8 cellular contexts compared by ENCODE assay signal in the genomic region with DNA sequence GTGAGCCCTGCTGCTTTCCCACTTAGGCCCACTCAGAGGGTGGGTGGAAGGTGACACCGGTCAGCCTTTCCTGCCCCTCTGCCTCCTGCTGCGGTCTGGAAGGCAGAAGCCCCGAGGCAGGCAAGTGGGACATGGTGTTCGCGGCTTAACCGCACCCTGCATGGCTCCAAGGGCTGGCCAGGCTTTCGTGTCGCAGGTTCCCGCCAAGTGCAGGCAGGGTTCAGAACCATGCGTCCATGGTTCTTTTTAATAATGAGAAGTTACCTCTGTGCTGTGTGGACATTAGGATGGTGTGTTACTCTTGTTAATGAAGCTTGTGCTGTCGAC. TPM values are rescaled to one million over a fixed set of nuclear protein-coding genes. Genes with fewer than 3 reads are reported as not detected.
A peak's percentile ranks its signal among the peaks of the same experiment; 100 is the strongest.
DNase-seq lines count a peak whose midpoint lies in the region; ATAC-seq, FAIRE-seq and TF ChIP-seq lines count a peak whose summit lies in the region.

No MANE protein-coding gene starts in this region.

- H3K36me3 Mint-ChIP-seq in chondrocyte (ENCODE audit: low read depth) (no peaks in the 10 kb centered on the region), natural killer cell (no peaks in the 10 kb centered on the region)

- H3K4me1 Mint-ChIP-seq in chondrocyte (ENCODE audit: low read depth) (peaks cover 25% of the 10 kb centered on the region), natural killer cell (peaks cover 9% of the 10 kb centered on the region in 2 donors)

- peaks cover 38% of the 10 kb centered on the region for H3K27me3 ChIP-seq in HUES48 (ENCODE audit: control insufficient read depth, insufficient read depth, low read length)

- no peak for TF ChIP-seq POLR2A in H54 (IDR thresholded peaks at IDR 0.05; ENCODE audit: low read depth, low read length)

- peak overlapping the region; percentile 68 for H3K9ac ChIP-seq in HUES48 (ENCODE audit: low read depth, low read length)

- no peak for FAIRE-seq in H54 (lab: Jason Lieb, UNC)

- ATAC-seq in GM19023 (IDR thresholded peaks at IDR 0.05; ENCODE audit: unreplicated experiment) (peak; percentile 25), natural killer cell (peak in 1 of 3 donors; percentile 53), GM19455 (IDR thresholded peaks at IDR 0.05; ENCODE audit: unreplicated experiment) (no peak), sciatic nerve (no peak), HG03108 (IDR thresholded peaks at IDR 0.05; ENCODE audit: unreplicated experiment) (no peak)

- peak overlapping the region; percentile 77 for H3K27ac Mint-ChIP-seq in chondrocyte (ENCODE audit: unreplicated experiment)
- no peak overlapping the region for H3K27ac Mint-ChIP-seq in natural killer cell

- TF ChIP-seq CTCF in chondrocyte (IDR thresholded peaks at IDR 0.05) (no peak), natural killer cell (IDR thresholded peaks at IDR 0.05) (no peak)

- H3K36me3 ChIP-seq in HUES48 (ENCODE audit: control insufficient read depth, insufficient read depth, low read length) = no peaks in the 10 kb centered on the region

- no peaks in the 10 kb centered on the region for H3K27me3 Mint-ChIP-seq in chondrocyte (ENCODE audit: low read depth)
- peaks cover 32 to 51% of the 10 kb centered on the region in 2 donors for H3K27me3 Mint-ChIP-seq in natural killer cell (ENCODE audit: low read depth in 2 of 2)

- H3K4me1 ChIP-seq in HUES48 (ENCODE audit: control insufficient read depth, insufficient read depth, low read length) = 0 out of 2 replicates have a peak, but pooled peaks cover 5% of the 10 kb centered on the region

- H3K4me3 ChIP-seq in HUES48 (ENCODE audit: low read depth, low read length) = peak overlapping the region; percentile 89

- no peaks in the 10 kb centered on the region for H3K9me3 Mint-ChIP-seq in chondrocyte (ENCODE audit: low read depth)
- H3K9me3 Mint-ChIP-seq in natural killer cell = no peaks in the 10 kb centered on the region

- intact Hi-C loops in natural killer cell (cut with micrococcal nuclease) (no loop called here), sciatic nerve (cut with DNase I) (no loop called here)

- DNase-seq in chondrocyte (ENCODE audit: low spot score) = no peak
- no peak for DNase-seq in natural killer cell
- no peak for DNase-seq in H54 (ENCODE audit: insufficient read length, low spot score)
- DNase-seq in sciatic nerve (ENCODE audit: low spot score) = no peak

- peak overlapping the region; percentile 17 for H3K27ac ChIP-seq in HUES48 (ENCODE audit: low read depth, low read length)

- H3K4me3 Mint-ChIP-seq in chondrocyte (ENCODE audit: unreplicated experiment) (peak overlapping the region; percentile 70), natural killer cell (peak overlapping the region; percentile 76)

- no peaks in the 10 kb centered on the region for H3K9me3 ChIP-seq in HUES48 (ENCODE audit: control insufficient read depth, insufficient read depth, low read length)

RNA-seq across cellular contexts. Expression of a gene that starts 1.0 kb away (rescaled TPM):
- total RNA-seq in chondrocyte (10.9 to 14.7 TPM (median 14.0 TPM) in 3 replicates), natural killer cell (1 to 10 TPM; 1.1 to 3.4 (median 1.2) TPM), sciatic nerve (19.9 TPM)
